ENCODE assay signal across 9 cellular contexts in the genomic region with DNA sequence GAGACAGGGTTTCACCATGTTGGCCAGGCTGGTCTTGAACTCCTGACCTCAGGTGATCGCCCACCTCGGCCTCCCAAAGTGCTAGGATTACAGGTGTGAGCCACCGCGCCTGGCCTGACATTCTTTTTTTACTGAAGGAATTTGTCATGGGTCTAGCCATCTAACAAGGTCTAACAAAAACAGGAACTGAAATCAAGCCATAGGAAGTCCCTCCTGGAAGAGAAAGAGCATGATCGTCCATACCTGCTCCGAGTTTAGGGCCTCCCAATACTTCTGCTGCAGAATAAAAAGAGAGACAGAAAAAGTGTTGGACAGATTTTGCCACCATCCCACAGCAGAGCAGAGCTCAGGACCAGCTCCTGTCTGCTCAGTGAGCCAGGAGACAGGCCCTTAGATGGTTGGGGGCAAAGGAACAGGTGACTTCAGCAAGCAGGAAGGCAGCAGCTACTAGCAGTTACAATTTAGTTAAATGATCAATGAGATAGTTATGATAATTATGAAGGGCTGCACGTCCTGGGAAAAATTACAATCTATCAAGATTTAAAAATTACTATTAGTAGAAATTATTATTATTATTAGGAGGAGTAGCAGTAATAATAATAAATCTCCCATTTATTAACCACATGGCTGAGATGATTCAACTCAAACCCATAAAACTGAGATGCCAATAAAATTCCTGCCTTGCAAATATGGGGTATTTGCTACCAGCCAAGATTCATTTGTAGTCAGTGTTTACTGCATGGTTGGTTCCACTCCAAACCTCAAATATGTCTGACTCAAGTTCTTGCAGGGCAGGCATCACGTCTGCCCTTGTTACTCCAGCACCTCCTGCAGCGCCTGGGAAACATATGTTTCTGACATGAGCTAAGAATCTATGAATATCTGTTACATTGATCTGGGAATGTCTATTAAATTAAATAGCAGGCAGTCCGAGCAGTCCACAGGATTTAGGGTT. TPM values are rescaled to one million over a fixed set of nuclear protein-coding genes. Genes with fewer than 3 reads are reported as not detected.
DNase-seq lines count a peak whose midpoint lies in the region; ATAC-seq and TF ChIP-seq lines count a peak whose summit lies in the region.
"Had no signal": no experiment of that assay in that cellular context is flagged by ENCODE, and none has a peak within 500 bp of the region (broad histone marks: within the 10 kb centered on the region; RNA-seq: fewer than 3 reads in every experiment).

No MANE protein-coding gene starts in this region.

- no peak for ATAC-seq in GM21360 (IDR thresholded peaks at IDR 0.05; ENCODE audit: unreplicated experiment)

- peak overlapping the region; percentile 53 for H3K9ac ChIP-seq in SK-N-SH

- no peak overlapping the region for H2AFZ ChIP-seq in SK-N-SH (ENCODE audit: low read depth)

- no peaks in the 10 kb centered on the region for H3K27me3 ChIP-seq in SK-N-SH (ENCODE audit: insufficient read depth)

- H3K9me2 ChIP-seq in SK-N-SH: no peaks in the 10 kb centered on the region

- H4K20me1 ChIP-seq in SK-N-SH (ENCODE audit: insufficient read depth): no peaks in the 10 kb centered on the region

- DNase-seq in A172 (ENCODE audit: low spot score) (peak; percentile 99), HCEC 1CT (peak; percentile 99), SK-N-SH (peak; percentile 68), glomerular visceral epithelial cell (ENCODE audit: extremely low spot score) (peak; percentile 97), NCI-H524 (lab: John Stamatoyannopoulos, UW) (no peak), amygdala (lab: John Stamatoyannopoulos, UW) (no peak)
- no peak for DNase-seq in activated CD4-positive, alpha-beta T cell treated with anti-CD3 and anti-CD28 coated beads for 48 hours
- DNase-seq: DMS153 had no signal

- TF ChIP-seq RAD21 in SK-N-SH (IDR thresholded peaks at IDR 0.05; ENCODE audit: low read length): peak; percentile 15; the same call in 1 of the 2 replicates

- H3K79me2 ChIP-seq in SK-N-SH (ENCODE audit: insufficient read depth): no peaks in the 10 kb centered on the region

- CTCF ChIA-PET in SK-N-SH (lab: Yijun Ruan, JAX): interaction anchor here (0.7 to 5.2 kb wide), 12 partner anchors 10 to 260 kb away, joined by 3 to 64 read pairs (median 6); no protein-coding TSS in a partner anchor

- peak overlapping the region in 1 of 2 experiments; percentile 94; a peak in 2 of 4 replicates for H3K27ac ChIP-seq in SK-N-SH (ENCODE audit: low read depth in 2 of 2, low read length in 1 of 2)

- POLR2A ChIA-PET in SK-N-SH (lab: Yijun Ruan, JAX): interaction anchor here (0.6 kb wide), 1 partner anchor 967 kb away, joined by 3 read pairs; no protein-coding TSS in a partner anchor

- no peak overlapping the region for H3K4me3 ChIP-seq in SK-N-SH (ENCODE audit: low read depth in 2 of 2, low read length in 1 of 2)

- TF ChIP-seq CTCF in SK-N-SH (IDR thresholded peaks at IDR 0.05): no peak; the same call in 1 of the 2 replicates

- H3K9me3 ChIP-seq in SK-N-SH: no peaks in the 10 kb centered on the region

- TF ChIP-seq EP300 in SK-N-SH (IDR thresholded peaks at IDR 0.05; ENCODE audit: borderline replicate concordance in 1 of 2, low read depth in 1 of 2, low read length in 1 of 2): peak; percentile 65 to 99

- WGBS in SK-N-SH (ENCODE audit: low lambda C conversion rate): 57% methylated on average over 10 of the region's 10 CpGs

- peaks cover 8 to 14% of the 10 kb centered on the region in 2 experiments; a peak in 2 of 4 replicates for H3K4me1 ChIP-seq in SK-N-SH (ENCODE audit: control insufficient read depth in 1 of 2, insufficient read depth in 2 of 2, low read depth in 1 of 2, low read length in 1 of 2)

- H3K36me3 ChIP-seq in SK-N-SH (replicated peaks in 1 of 2; ENCODE audit: control insufficient read depth in 1 of 2, insufficient read depth in 2 of 2, low read length in 1 of 2): peaks cover 0 to 13% of the 10 kb centered on the region in 2 experiments

- peak overlapping the region; percentile 61; the same call in 1 of the 2 replicates for H3K4me2 ChIP-seq in SK-N-SH

- H3F3A ChIP-seq in SK-N-SH (replicated peaks; ENCODE audit: insufficient read depth): peaks cover 35% of the 10 kb centered on the region

TF ChIP-seq in SK-N-SH, 30 proteins besides CTCF, POLR2A, EP300 and RAD21 (continues in another document):
- TF ChIP-seq, protein P1, sequence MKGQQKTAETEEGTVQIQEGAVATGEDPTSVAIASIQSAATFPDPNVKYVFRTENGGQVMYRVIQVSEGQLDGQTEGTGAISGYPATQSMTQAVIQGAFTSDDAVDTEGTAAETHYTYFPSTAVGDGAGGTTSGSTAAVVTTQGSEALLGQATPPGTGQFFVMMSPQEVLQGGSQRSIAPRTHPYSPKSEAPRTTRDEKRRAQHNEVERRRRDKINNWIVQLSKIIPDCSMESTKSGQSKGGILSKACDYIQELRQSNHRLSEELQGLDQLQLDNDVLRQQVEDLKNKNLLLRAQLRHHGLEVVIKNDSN (IDR thresholded peaks at IDR 0.05; ENCODE audit: borderline replicate concordance, low read depth): no peak
- TF ChIP-seq YY1 (IDR thresholded peaks at IDR 0.05; ENCODE audit: low read depth): no peak
- TF ChIP-seq MEF2A (IDR thresholded peaks at IDR 0.05; ENCODE audit: borderline replicate concordance, low read depth): peak; percentile 93
- TF ChIP-seq RXRA (IDR thresholded peaks at IDR 0.05; ENCODE audit: borderline replicate concordance, low read depth): peak; percentile 94
- no peak for TF ChIP-seq EZH2phosphoT487 (IDR thresholded peaks at IDR 0.05; ENCODE audit: borderline replicate concordance, low read depth)
- TF ChIP-seq ELF1 (IDR thresholded peaks at IDR 0.05): 0 out of 2 replicates have a peak, but pooled peaks have one; percentile 18
- TF ChIP-seq, protein P2, sequence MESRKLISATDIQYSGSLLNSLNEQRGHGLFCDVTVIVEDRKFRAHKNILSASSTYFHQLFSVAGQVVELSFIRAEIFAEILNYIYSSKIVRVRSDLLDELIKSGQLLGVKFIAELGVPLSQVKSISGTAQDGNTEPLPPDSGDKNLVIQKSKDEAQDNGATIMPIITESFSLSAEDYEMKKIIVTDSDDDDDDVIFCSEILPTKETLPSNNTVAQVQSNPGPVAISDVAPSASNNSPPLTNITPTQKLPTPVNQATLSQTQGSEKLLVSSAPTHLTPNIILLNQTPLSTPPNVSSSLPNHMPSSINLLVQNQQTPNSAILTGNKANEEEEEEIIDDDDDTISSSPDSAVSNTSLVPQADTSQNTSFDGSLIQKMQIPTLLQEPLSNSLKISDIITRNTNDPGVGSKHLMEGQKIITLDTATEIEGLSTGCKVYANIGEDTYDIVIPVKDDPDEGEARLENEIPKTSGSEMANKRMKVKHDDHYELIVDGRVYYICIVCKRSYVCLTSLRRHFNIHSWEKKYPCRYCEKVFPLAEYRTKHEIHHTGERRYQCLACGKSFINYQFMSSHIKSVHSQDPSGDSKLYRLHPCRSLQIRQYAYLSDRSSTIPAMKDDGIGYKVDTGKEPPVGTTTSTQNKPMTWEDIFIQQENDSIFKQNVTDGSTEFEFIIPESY (IDR thresholded peaks at IDR 0.05; ENCODE audit: borderline replicate concordance, low read depth): peak; percentile 92
- no peak for TF ChIP-seq RFX5 (IDR thresholded peaks at IDR 0.05; ENCODE audit: low read length)
- TF ChIP-seq SIN3A (IDR thresholded peaks at IDR 0.05; ENCODE audit: borderline replicate concordance, low read depth, low read length): peak; percentile 93; the same call in 1 of the 2 replicates
- TF ChIP-seq, protein P3, sequence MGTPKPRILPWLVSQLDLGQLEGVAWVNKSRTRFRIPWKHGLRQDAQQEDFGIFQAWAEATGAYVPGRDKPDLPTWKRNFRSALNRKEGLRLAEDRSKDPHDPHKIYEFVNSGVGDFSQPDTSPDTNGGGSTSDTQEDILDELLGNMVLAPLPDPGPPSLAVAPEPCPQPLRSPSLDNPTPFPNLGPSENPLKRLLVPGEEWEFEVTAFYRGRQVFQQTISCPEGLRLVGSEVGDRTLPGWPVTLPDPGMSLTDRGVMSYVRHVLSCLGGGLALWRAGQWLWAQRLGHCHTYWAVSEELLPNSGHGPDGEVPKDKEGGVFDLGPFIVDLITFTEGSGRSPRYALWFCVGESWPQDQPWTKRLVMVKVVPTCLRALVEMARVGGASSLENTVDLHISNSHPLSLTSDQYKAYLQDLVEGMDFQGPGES (IDR thresholded peaks at IDR 0.05; ENCODE audit: low read depth, low read length): no peak
- TF ChIP-seq GATA2 (CRISPR knock-in tag; IDR thresholded peaks at IDR 0.05): peak; percentile 41; the same call in 1 of the 2 replicates
- TF ChIP-seq, protein P4, sequence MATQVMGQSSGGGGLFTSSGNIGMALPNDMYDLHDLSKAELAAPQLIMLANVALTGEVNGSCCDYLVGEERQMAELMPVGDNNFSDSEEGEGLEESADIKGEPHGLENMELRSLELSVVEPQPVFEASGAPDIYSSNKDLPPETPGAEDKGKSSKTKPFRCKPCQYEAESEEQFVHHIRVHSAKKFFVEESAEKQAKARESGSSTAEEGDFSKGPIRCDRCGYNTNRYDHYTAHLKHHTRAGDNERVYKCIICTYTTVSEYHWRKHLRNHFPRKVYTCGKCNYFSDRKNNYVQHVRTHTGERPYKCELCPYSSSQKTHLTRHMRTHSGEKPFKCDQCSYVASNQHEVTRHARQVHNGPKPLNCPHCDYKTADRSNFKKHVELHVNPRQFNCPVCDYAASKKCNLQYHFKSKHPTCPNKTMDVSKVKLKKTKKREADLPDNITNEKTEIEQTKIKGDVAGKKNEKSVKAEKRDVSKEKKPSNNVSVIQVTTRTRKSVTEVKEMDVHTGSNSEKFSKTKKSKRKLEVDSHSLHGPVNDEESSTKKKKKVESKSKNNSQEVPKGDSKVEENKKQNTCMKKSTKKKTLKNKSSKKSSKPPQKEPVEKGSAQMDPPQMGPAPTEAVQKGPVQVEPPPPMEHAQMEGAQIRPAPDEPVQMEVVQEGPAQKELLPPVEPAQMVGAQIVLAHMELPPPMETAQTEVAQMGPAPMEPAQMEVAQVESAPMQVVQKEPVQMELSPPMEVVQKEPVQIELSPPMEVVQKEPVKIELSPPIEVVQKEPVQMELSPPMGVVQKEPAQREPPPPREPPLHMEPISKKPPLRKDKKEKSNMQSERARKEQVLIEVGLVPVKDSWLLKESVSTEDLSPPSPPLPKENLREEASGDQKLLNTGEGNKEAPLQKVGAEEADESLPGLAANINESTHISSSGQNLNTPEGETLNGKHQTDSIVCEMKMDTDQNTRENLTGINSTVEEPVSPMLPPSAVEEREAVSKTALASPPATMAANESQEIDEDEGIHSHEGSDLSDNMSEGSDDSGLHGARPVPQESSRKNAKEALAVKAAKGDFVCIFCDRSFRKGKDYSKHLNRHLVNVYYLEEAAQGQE (IDR thresholded peaks at IDR 0.05; ENCODE audit: low read depth, low read length): peak; percentile 71; the same call in 1 of the 2 replicates
- TF ChIP-seq TCF12 (IDR thresholded peaks at IDR 0.05): peak; percentile 100
- TF ChIP-seq SMC3 (IDR thresholded peaks at IDR 0.05; ENCODE audit: low read depth, low read length): no peak
- TF ChIP-seq FOSL2 (IDR thresholded peaks at IDR 0.05; ENCODE audit: borderline replicate concordance, low read depth): peak; percentile 98

RNA-seq across cellular contexts. Expression of a gene that starts 40.1 kb away (rescaled TPM):
- 14.2 and 15.4 TPM in 2 replicates for total RNA-seq in A172 (2014; rRNA removed; shearing (Covaris generic))
- 22.6 and 26.1 TPM in 2 replicates for polyA plus RNA-seq in SK-N-SH (2012; rRNA removed)
- 10.9 and 14.7 TPM in 2 replicates for polyA plus RNA-seq in SK-N-SH (2012; cell fraction: cytosol; rRNA removed)
- polyA plus RNA-seq in SK-N-SH (2012; cell fraction: nucleus; rRNA removed): 98.9 and 101 TPM in 2 replicates

Comparison
In these comparisons a context has a peak if more than half of its experiments do, and no peak if none do; other contexts are left out.
1. DNase-seq: peak in A172 (single experiment), HCEC 1CT (single experiment), SK-N-SH (single experiment) and glomerular visceral epithelial cell (single experiment); none in NCI-H524 (0 of 2), activated CD4-positive, alpha-beta T cell treated with anti-CD3 and anti-CD28 coated beads for 48 hours (single experiment) and amygdala (0 of 56).